10 cellular contexts compared by ENCODE assay signal in genomic region chr3:98730338-98730737, GRCh38. TPM values are rescaled to one million over a fixed set of nuclear protein-coding genes. Genes with fewer than 3 reads are reported as not detected.
DNase-seq lines count a peak whose midpoint lies in the region; ATAC-seq, FAIRE-seq and TF ChIP-seq lines count a peak whose summit lies in the region.
"Had no signal": no experiment of that assay in that cellular context is flagged by ENCODE, and none has a peak within 500 bp of the region (broad histone marks: within the 10 kb centered on the region; RNA-seq: fewer than 3 reads in every experiment).

No MANE protein-coding gene starts in this region.

- peak overlapping the region in 4 of 10 donors; percentile 20 to 49 (median 28) for H3K4me3 Mint-ChIP-seq in naive thymus-derived CD4-positive, alpha-beta T cell
- H3K4me3 Mint-ChIP-seq in T-cell: peak overlapping the region in 1 of 3 donors; percentile 20
- H3K4me3 Mint-ChIP-seq: activated CD8-positive, alpha-beta memory T cell treated with anti-CD3 and anti-CD28 coated beads, Interleukin-2, amount 10 ng/mL, durations not matched to agents 7 days and 5 days had no signal

- intact Hi-C loops in naive thymus-derived CD4-positive, alpha-beta T cell (cut with micrococcal nuclease): no loop called here
- intact Hi-C loops in testis (cut with DNase I; ENCODE audit: low total_unique reads): no loop called here

- ATAC-seq in GM18508 (IDR thresholded peaks at IDR 0.05; ENCODE audit: insufficient read depth, unreplicated experiment): peak; percentile 36
- ATAC-seq in HG02852 (IDR thresholded peaks at IDR 0.05; ENCODE audit: unreplicated experiment): peak; percentile 41
- peak; percentile 74 for ATAC-seq in naive thymus-derived CD4-positive, alpha-beta T cell
- ATAC-seq in T-cell (replicated peaks in 1 of 4): no peak
- ATAC-seq: activated CD8-positive, alpha-beta memory T cell treated with anti-CD3 and anti-CD28 coated beads, Interleukin-2, amount 10 ng/mL, durations not matched to agents 7 days and 5 days had no signal

- peaks cover 0 to 5% of the 10 kb centered on the region in 2 donors for H3K4me1 ChIP-seq in naive thymus-derived CD4-positive, alpha-beta T cell (ENCODE audit: control insufficient read depth in 2 of 2, insufficient read depth in 2 of 2, low read length in 2 of 2)
- peaks cover 6% of the 10 kb centered on the region for H3K4me1 ChIP-seq in testis

- H3K9me3 ChIP-seq in naive thymus-derived CD4-positive, alpha-beta T cell (ENCODE audit: control insufficient read depth in 2 of 3, low read length in 3 of 3): no peaks in the 10 kb centered on the region
- no peaks in the 10 kb centered on the region for H3K9me3 ChIP-seq in testis

- CTCF ChIA-PET in naive thymus-derived CD4-positive, alpha-beta T cell (lab: Charles Lee): no interaction called here
- CTCF ChIA-PET in T-cell (lab: Charles Lee): no interaction called here

- no peak for TF ChIP-seq CTCF in testis (IDR thresholded peaks at IDR 0.05)

- H3K36me3 ChIP-seq in naive thymus-derived CD4-positive, alpha-beta T cell (ENCODE audit: control insufficient read depth in 2 of 3, insufficient read depth in 3 of 3, low read length in 3 of 3): no peaks in the 10 kb centered on the region
- H3K36me3 ChIP-seq in testis (ENCODE audit: low read depth, missing control alignments): no peaks in the 10 kb centered on the region

- H3K27me3 ChIP-seq in naive thymus-derived CD4-positive, alpha-beta T cell (ENCODE audit: control insufficient read depth in 2 of 2, insufficient read depth in 2 of 2, low read length in 2 of 2): peaks cover 6% of the 10 kb centered on the region in 2 donors
- no peaks in the 10 kb centered on the region for H3K27me3 ChIP-seq in testis

- H3K36me3 Mint-ChIP-seq in naive thymus-derived CD4-positive, alpha-beta T cell: peaks cover 0 to 5% (median 0%) of the 10 kb centered on the region in 5 donors
- H3K36me3 Mint-ChIP-seq in T-cell: no peaks in the 10 kb centered on the region
- H3K36me3 Mint-ChIP-seq: activated CD8-positive, alpha-beta memory T cell treated with anti-CD3 and anti-CD28 coated beads, Interleukin-2, amount 10 ng/mL, durations not matched to agents 7 days and 5 days had no signal

- 71 to 81% methylated on average over 1 of the region's 1 CpG for WGBS in testis, 2 donors

- H3K27ac ChIP-seq in naive thymus-derived CD4-positive, alpha-beta T cell (ENCODE audit: low read depth, low read length): no peak overlapping the region
- H3K27ac ChIP-seq in testis: no peak overlapping the region

- no peak overlapping the region for H3K27ac Mint-ChIP-seq in naive thymus-derived CD4-positive, alpha-beta T cell
- no peak overlapping the region for H3K27ac Mint-ChIP-seq in T-cell
- H3K27ac Mint-ChIP-seq: activated CD8-positive, alpha-beta memory T cell treated with anti-CD3 and anti-CD28 coated beads, Interleukin-2, amount 10 ng/mL, durations not matched to agents 7 days and 5 days had no signal

- POLR2A ChIA-PET in naive thymus-derived CD4-positive, alpha-beta T cell (lab: Charles Lee): no interaction called here
- POLR2A ChIA-PET in T-cell (lab: Charles Lee): no interaction called here

- peaks cover 0 to 2% (median 0%) of the 10 kb centered on the region in 11 donors for H3K9me3 Mint-ChIP-seq in naive thymus-derived CD4-positive, alpha-beta T cell
- no peaks in the 10 kb centered on the region for H3K9me3 Mint-ChIP-seq in T-cell

- H3K27me3 Mint-ChIP-seq in naive thymus-derived CD4-positive, alpha-beta T cell: peaks cover 29 to 68% (median 45%) of the 10 kb centered on the region in 5 donors
- H3K27me3 Mint-ChIP-seq in T-cell: peaks cover 49 to 59% of the 10 kb centered on the region in 2 donors

- H3K4me3 ChIP-seq in naive thymus-derived CD4-positive, alpha-beta T cell (ENCODE audit: low read length): no peak overlapping the region
- H3K4me3 ChIP-seq in testis: no peak overlapping the region

- peaks cover 0 to 20% (median 17%) of the 10 kb centered on the region in 7 donors for H3K4me1 Mint-ChIP-seq in naive thymus-derived CD4-positive, alpha-beta T cell
- H3K4me1 Mint-ChIP-seq in T-cell: peaks cover 15 to 20% (median 18%) of the 10 kb centered on the region in 3 donors

- TF ChIP-seq POLR2A in testis (IDR thresholded peaks at IDR 0.05): no peak

- FAIRE-seq in RCC 7860 (lab: Jason Lieb, UNC): no peak

- DNase-seq in RCC 7860 (ENCODE audit: low spot score): peak; percentile 23
- no peak for DNase-seq in naive thymus-derived CD4-positive, alpha-beta T cell
- DNase-seq in inferior parietal cortex (ENCODE audit: extremely low spot score): no peak
- DNase-seq in testis: no peak
- no peak for DNase-seq in T-cell
- DNase-seq in NCI-H2107 treated with DMSO at 0.1 percent for 48 hours (lab: John Stamatoyannopoulos, UW; ENCODE audit: unreplicated experiment): no peak
- DNase-seq: activated CD8-positive, alpha-beta memory T cell treated with anti-CD3 and anti-CD28 coated beads, Interleukin-2, amount 10 ng/mL, durations not matched to agents 7 days and 5 days; NCI-H2081 treated with DMSO at 0.1 percent for 48 hours had no signal

RNA-seq across cellular contexts. Expression of gene ST3GAL6, which starts 32.8 kb away (rescaled TPM):
- 10 to 100 TPM in 1 of 5 experiments, 1 to 10 TPM in 1, under 1 TPM in 2, not detected in 1; 0.62 to 13.5 (median 1.2) TPM for total RNA-seq in naive thymus-derived CD4-positive, alpha-beta T cell
- polyA plus RNA-seq in naive thymus-derived CD4-positive, alpha-beta T cell: under 1 TPM in 1 of 2 donors, not detected in 1; 0.47 TPM
- 10 to 100 TPM in 1 of 2 donors, 1 to 10 TPM in 1; 3.7 to 23.4 TPM for total RNA-seq in testis
- 2.1 TPM for polyA plus RNA-seq in testis (ENCODE audit: insufficient read depth, low read depth, low replicate concordance)
- 1 to 10 TPM in 1 of 5 donors, under 1 TPM in 2, not detected in 2; 0.55 to 1.0 (median 0.55) TPM for total RNA-seq in T-cell

Comparison
In these comparisons a context has a peak if more than half of its experiments do, and no peak if none do; other contexts are left out.
1. ATAC-seq: peak in GM18508 (single experiment), HG02852 (single experiment) and naive thymus-derived CD4-positive, alpha-beta T cell (single experiment); none in T-cell (0 of 4).